In the genomic region with DNA sequence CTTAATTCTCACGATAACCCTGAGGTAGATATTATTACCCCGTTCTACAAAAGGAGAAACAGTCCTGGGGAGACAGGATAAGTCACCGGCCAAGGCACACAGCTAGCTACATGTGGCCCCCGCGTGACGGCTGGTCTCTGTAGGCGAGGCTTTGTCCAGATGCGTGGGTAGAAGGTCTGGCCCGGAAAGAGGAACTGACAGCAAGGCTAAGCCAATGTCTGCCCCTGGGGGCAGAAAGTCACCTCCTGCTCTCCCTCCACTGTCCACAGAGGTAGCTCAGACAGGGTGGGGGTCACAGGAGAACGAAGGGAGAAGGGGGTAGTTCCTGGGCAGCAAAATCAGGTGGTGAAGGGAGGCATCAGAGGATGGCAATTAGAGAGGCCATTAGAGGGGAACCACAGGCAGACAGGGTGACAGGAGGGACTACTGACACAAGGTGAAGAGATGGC, we compare ENCODE assay signal across 11 cellular contexts. TPM values are rescaled to one million over a fixed set of nuclear protein-coding genes. Genes with fewer than 3 reads are reported as not detected.
DNase-seq lines count a peak whose midpoint lies in the region; ATAC-seq and FAIRE-seq lines count a peak whose summit lies in the region.
"Had no signal": no experiment of that assay in that cellular context is flagged by ENCODE, and none has a peak within 500 bp of the region (broad histone marks: within the 10 kb centered on the region; RNA-seq: fewer than 3 reads in every experiment).

No MANE protein-coding gene starts in this region.

- peak overlapping the region; percentile 20 for H3K4me3 Mint-ChIP-seq in dendritic cell treated with granulocyte-macrophage colony-stimulating factor and Interleukin-4, amounts not matched to agents 40 ng/mL and 50 ng/mL, for 4 days

- peak overlapping the region; percentile 88 for H3K27ac Mint-ChIP-seq in dendritic cell treated with granulocyte-macrophage colony-stimulating factor and Interleukin-4, amounts not matched to agents 40 ng/mL and 50 ng/mL, for 4 days

- H3K9me3 Mint-ChIP-seq in dendritic cell treated with granulocyte-macrophage colony-stimulating factor and Interleukin-4, amounts not matched to agents 40 ng/mL and 50 ng/mL, for 4 days: no peaks in the 10 kb centered on the region

- H3K4me1 Mint-ChIP-seq in dendritic cell treated with granulocyte-macrophage colony-stimulating factor and Interleukin-4, amounts not matched to agents 40 ng/mL and 50 ng/mL, for 4 days (ENCODE audit: low read depth): peaks cover 55% of the 10 kb centered on the region

- FAIRE-seq in GM18507 (lab: Jason Lieb, UNC): peak; percentile 89

- intact Hi-C loops in dendritic cell treated with granulocyte-macrophage colony-stimulating factor and Interleukin-4, amounts not matched to agents 40 ng/mL and 50 ng/mL, for 4 days (cut with micrococcal nuclease): no loop called here

- ATAC-seq in HG03565 (IDR thresholded peaks at IDR 0.05; ENCODE audit: unreplicated experiment) (peak; percentile 54), HG02938 (IDR thresholded peaks at IDR 0.05; ENCODE audit: unreplicated experiment) (no peak)

- DNase-seq in GM18507 (ENCODE audit: extremely low spot score, insufficient read length, low read depth): peak; percentile 72
- DNase-seq in putamen (ENCODE audit: low spot score): peak; percentile 51
- no peak for DNase-seq in A172 (ENCODE audit: low spot score)
- DNase-seq in NCI-H1105 (lab: John Stamatoyannopoulos, UW): no peak
- DNase-seq in SK-N-DZ (ENCODE audit: low spot score): no peak
- DNase-seq: activated effector memory CD4-positive, alpha-beta T cell treated with anti-CD3 and anti-CD28 coated beads, Interleukin-2, amount 50 U/mL, for 16 hours; NCI-H446 treated with DMSO at 0.1 percent for 48 hours; stimulated activated CD4-positive, alpha-beta T cell treated with anti-CD3 and anti-CD28 coated beads, Interleukin-2, amount 100 ng/mL, for 24 hours had no signal

- no peaks in the 10 kb centered on the region for H3K36me3 Mint-ChIP-seq in dendritic cell treated with granulocyte-macrophage colony-stimulating factor and Interleukin-4, amounts not matched to agents 40 ng/mL and 50 ng/mL, for 4 days (ENCODE audit: low read depth)

- H3K27me3 Mint-ChIP-seq in dendritic cell treated with granulocyte-macrophage colony-stimulating factor and Interleukin-4, amounts not matched to agents 40 ng/mL and 50 ng/mL, for 4 days: peaks cover 3% of the 10 kb centered on the region

RNA-seq across cellular contexts. Expression of a gene that starts 1.8 kb away (rescaled TPM):
- total RNA-seq in A172 (2014; rRNA removed; shearing (Covaris generic)): not detected in 2 replicates
- not detected in 2 replicates for polyA plus RNA-seq in SK-N-DZ (2014; cell fraction: cytosol; rRNA removed)
- not detected in 2 replicates for polyA plus RNA-seq in SK-N-DZ (2014; cell fraction: nucleus; rRNA removed)

RNA-seq across cellular contexts. Expression of a gene that starts 2.0 kb away (rescaled TPM):
- total RNA-seq in A172 (2014; rRNA removed; shearing (Covaris generic)): not detected in 2 replicates
- not detected in 2 replicates for polyA plus RNA-seq in SK-N-DZ (2014; cell fraction: cytosol; rRNA removed)
- not detected in 2 replicates for polyA plus RNA-seq in SK-N-DZ (2014; cell fraction: nucleus; rRNA removed)

RNA-seq across cellular contexts. Expression of a gene that starts 11.4 kb away (rescaled TPM):
- 23.3 and 28.1 TPM in 2 replicates for total RNA-seq in A172 (2014; rRNA removed; shearing (Covaris generic))
- polyA plus RNA-seq in SK-N-DZ (2014; cell fraction: cytosol; rRNA removed): 13.0 and 15.9 TPM in 2 replicates
- 19.5 and 40.9 TPM in 2 replicates for polyA plus RNA-seq in SK-N-DZ (2014; cell fraction: nucleus; rRNA removed)

RNA-seq across cellular contexts. Expression of a gene that starts 29.4 kb away (rescaled TPM):
- total RNA-seq in A172 (2014; rRNA removed; shearing (Covaris generic)): not detected in 2 replicates
- 21.2 and 50.5 TPM in 2 replicates for polyA plus RNA-seq in SK-N-DZ (2014; cell fraction: cytosol; rRNA removed)
- polyA plus RNA-seq in SK-N-DZ (2014; cell fraction: nucleus; rRNA removed): 9.5 and 12.2 TPM in 2 replicates

RNA-seq across cellular contexts. Expression of a gene that starts 38.2 kb away (rescaled TPM):
- 0.14 and 0.86 TPM in 2 replicates for total RNA-seq in A172 (2014; rRNA removed; shearing (Covaris generic))
- 11.4 and 15.3 TPM in 2 replicates for polyA plus RNA-seq in SK-N-DZ (2014; cell fraction: cytosol; rRNA removed)
- 14.9 and 17.0 TPM in 2 replicates for polyA plus RNA-seq in SK-N-DZ (2014; cell fraction: nucleus; rRNA removed)

Comparison
In these comparisons a context has a peak if more than half of its experiments do, and no peak if none do; other contexts are left out.
1. DNase-seq: peak in GM18507 (single experiment) and putamen (single experiment); none in A172 (single experiment), NCI-H1105 (single experiment) and SK-N-DZ (single experiment).